Comparison of ENCODE assay signal across 1 cellular context in genomic region chr6:90293319-90293937, GRCh38.
TF ChIP-seq lines count a peak whose summit lies in the region.

No MANE protein-coding gene starts in this region.

TF ChIP-seq in HCT116, 20 proteins besides CTCF, POLR2A, EP300 and RAD21 (continued from another document):
- TF ChIP-seq TCF7L2 (IDR thresholded peaks at IDR 0.05; ENCODE audit: borderline replicate concordance, extremely low read depth, insufficient read depth, insufficient read length) (no peak), ATF3 (IDR thresholded peaks at IDR 0.05) (no peak), ELF1 (IDR thresholded peaks at IDR 0.05; ENCODE audit: borderline replicate concordance, low read depth) (no peak), CEBPB (IDR thresholded peaks at IDR 0.05; ENCODE audit: low read depth) (no peak), YY1 (IDR thresholded peaks at IDR 0.05; ENCODE audit: extremely low read depth, insufficient replicate concordance, low read depth, low read length) (no peak), FOSL1 (IDR thresholded peaks at IDR 0.05; ENCODE audit: low read depth) (no peak), POLR2AphosphoS5 (IDR thresholded peaks at IDR 0.05; ENCODE audit: low read depth, low read length) (no peak), MAX (IDR thresholded peaks at IDR 0.05) (no peak), EZH2 (IDR thresholded peaks at IDR 0.05) (no peak), JUND (IDR thresholded peaks at IDR 0.05) (no peak)
